Comparison of ENCODE assay signal across 19 cellular contexts in the genomic region with DNA sequence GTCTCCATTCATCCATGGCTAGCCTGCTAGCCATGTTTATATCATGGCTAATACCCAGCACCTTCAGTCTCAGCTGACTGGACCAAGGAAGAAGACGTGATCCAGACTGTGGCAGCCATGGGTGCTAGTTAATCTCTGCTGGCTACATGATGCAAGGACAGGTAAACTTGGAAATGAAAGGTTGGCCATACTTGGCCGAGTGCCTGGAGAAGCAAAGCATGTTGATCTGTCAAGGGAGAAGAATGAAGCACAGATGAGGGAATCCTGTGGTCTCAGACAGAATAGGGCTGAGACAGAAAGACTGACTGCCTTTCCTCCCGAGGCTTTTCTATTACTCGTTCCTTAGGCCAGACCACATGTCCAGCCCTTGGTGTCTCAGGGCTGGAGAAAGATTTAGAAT. TPM values are rescaled to one million over a fixed set of nuclear protein-coding genes. Genes with fewer than 3 reads are reported as not detected.
"Had no signal": no experiment of that assay in that cellular context is flagged by ENCODE, and none has a peak within 500 bp of the region (broad histone marks: within the 10 kb centered on the region; RNA-seq: fewer than 3 reads in every experiment).

No MANE protein-coding gene starts in this region.

- H3K27ac ChIP-seq: cardiac muscle cell, left ventricle myocardium inferior, prostate gland, skin epidermis, transverse colon had no signal

- DNase-seq: activated CD4-positive, alpha-beta T cell treated with anti-CD3 and anti-CD28 coated beads, Interleukin-2, amount 50 U/mL, for 4 hours; activated gamma-delta T cell treated with Interleukin-2 at 50 U/mL for 16 hours; amniotic stem cell; dermis blood vessel endothelial cell; effector memory CD4-positive, alpha-beta T cell; foreskin melanocyte; hypothalamus; islet precursor cell; left ventricle myocardium inferior; mucosa of descending colon; naive B cell; right cardiac atrium; stimulated activated CD4-positive, alpha-beta T cell treated with anti-CD3 and anti-CD28 coated beads, Interleukin-2, amount 100 ng/mL, for 48 hours; transverse colon had no signal

- H3K27me3 ChIP-seq: cardiac muscle cell, transverse colon had no signal

- H3K4me1 ChIP-seq: prostate gland had no signal

- H3K36me3 ChIP-seq: cardiac muscle cell, left ventricle myocardium inferior, prostate gland, transverse colon had no signal

- H3K9me3 ChIP-seq: left ventricle myocardium inferior, mucosa of descending colon, prostate gland, transverse colon had no signal

- H3K4me3 ChIP-seq: cardiac muscle cell, left ventricle myocardium inferior, mucosa of descending colon, prostate gland, skin epidermis, transverse colon had no signal

RNA-seq across cellular contexts. Expression of gene CPVL, which starts 41.1 kb away (rescaled TPM):
- total RNA-seq: activated naive CD4-positive, alpha-beta T cell treated with anti-CD3 and anti-CD28 coated beads, Interleukin-2, amount 50 U/mL, for 72 hours; activated T-helper 1 cell treated with anti-CD3 and anti-CD28 coated beads, Interleukin-12 subunit alpha, Interleukin-12 subunit beta, Interleukin-2, Interleukin-4 antibody, amounts not matched to agents 30 ng/mL and 10 ng/mL and 1 ng/mL, durations not matched to agents 14 hours and 24 hours and 36 hours had no signal
